Comparison of ENCODE assay signal across 8 cellular contexts in the genomic region with DNA sequence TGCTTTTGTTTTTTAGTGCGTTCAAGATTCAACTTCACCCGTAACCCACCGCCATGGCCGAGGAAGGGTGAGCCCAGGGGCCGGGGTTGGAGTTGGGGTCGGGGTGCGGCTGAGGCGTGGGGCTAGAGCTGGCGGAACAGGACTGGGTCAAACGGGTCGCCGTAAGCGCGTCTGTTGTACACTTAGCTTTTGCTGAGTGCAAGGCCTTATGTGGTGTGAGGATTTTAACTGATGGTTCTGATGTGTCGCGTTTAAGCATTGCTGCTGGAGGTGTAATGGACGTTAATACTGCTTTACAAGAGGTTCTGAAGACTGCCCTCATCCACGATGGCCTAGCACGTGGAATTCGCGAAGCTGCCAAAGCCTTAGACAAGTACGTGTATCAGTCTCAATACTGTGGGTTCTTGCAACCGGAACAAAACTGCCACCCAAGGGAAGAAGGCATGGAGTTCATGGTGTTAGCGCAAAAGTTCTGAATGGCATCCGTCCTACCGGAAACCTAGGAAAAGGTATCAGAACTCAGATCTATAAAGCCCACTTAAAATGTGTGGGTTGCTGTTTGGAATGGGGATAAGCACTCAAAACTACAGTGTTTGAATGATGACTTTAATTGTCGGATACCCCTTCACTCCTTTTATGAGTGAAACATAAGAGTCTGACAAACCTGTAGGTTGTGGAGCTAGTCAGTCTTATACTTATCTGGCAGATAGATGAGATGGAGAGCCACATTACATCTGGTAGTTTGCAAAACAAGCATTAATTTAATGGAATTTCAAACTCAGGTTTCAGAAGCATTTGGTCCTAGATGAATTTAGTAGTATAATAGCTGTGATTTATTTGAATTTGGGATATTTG. TPM values are rescaled to one million over a fixed set of nuclear protein-coding genes. Genes with fewer than 3 reads are reported as not detected.
DNase-seq lines count a peak whose midpoint lies in the region; ATAC-seq and TF ChIP-seq lines count a peak whose summit lies in the region.

No MANE protein-coding gene starts in this region.

- DNase-seq in activated CD4-positive, alpha-beta T cell treated with anti-CD3 and anti-CD28 coated beads for 48 hours, result peak; percentile 38
- no peak for DNase-seq in activated CD4-positive, alpha-beta T cell treated with anti-CD3 and anti-CD28 coated beads, Interleukin-2, amount 50 U/mL, for 4 hours
- DNase-seq in WTC11 (ENCODE audit: low spot score), result no peak
- DNase-seq in fibroblast of mammary gland (ENCODE audit: low read depth), result no peak
- no peak for DNase-seq in prostate gland (ENCODE audit: low spot score)
- no peak for DNase-seq in midbrain (lab: John Stamatoyannopoulos, UW)

- intact Hi-C loops in prostate gland (cut with DNase I), result loop anchor here (10.0 kb wide), 1 partner anchor 1080 kb away; no protein-coding TSS in a partner anchor

- peaks cover 56% of the 10 kb centered on the region for H3K36me3 Mint-ChIP-seq in WTC11

- CTCF ChIA-PET in WTC11 (lab: Charles Lee), result interaction anchor here (1.4 to 3.4 kb wide), 2 partner anchors 16 kb away, joined by 4 to 30 read pairs; a partner anchor contains a TSS

- H3K4me3 Mint-ChIP-seq in WTC11, result peak overlapping the region; percentile 99

- no peak for TF ChIP-seq POLR2A in prostate gland (IDR thresholded peaks at IDR 0.05)

- no peaks in the 10 kb centered on the region for H3K36me3 ChIP-seq in prostate gland

- H3K27me3 Mint-ChIP-seq in WTC11 (ENCODE audit: low read depth), result peaks cover 4% of the 10 kb centered on the region; the same call in 1 of the 2 replicates

- no peaks in the 10 kb centered on the region for H3K27me3 ChIP-seq in prostate gland (replicated peaks; ENCODE audit: insufficient read depth)

- H3K27ac Mint-ChIP-seq in WTC11, result peak overlapping the region; percentile 98

- H3K27ac ChIP-seq in prostate gland, result peak overlapping the region; percentile 64 to 89

- POLR2A ChIA-PET in WTC11 (lab: Charles Lee), result interaction anchor here (0.7 to 1.8 kb wide), 4 partner anchors 9 to 18 kb away, joined by 3 to 17 read pairs (median 6); a partner anchor contains a TSS

- H3K9me3 Mint-ChIP-seq in WTC11, result no peaks in the 10 kb centered on the region

- 1% methylated on average over 27 of the region's 27 CpGs for WGBS in prostate gland

- TF ChIP-seq CTCF in WTC11 (IDR thresholded peaks at IDR 0.05) (no peak), fibroblast of mammary gland (conservative IDR thresholded peaks at IDR 0.05; ENCODE audit: control insufficient read depth, insufficient read depth, low read depth, low read length) (no peak), prostate gland (IDR thresholded peaks at IDR 0.05) (no peak)

- H3K4me1 ChIP-seq in prostate gland (replicated peaks), result peaks cover 13% of the 10 kb centered on the region

- peaks cover 50% of the 10 kb centered on the region for H3K4me1 Mint-ChIP-seq in WTC11

- peak overlapping the region; percentile 83 for H3K4me3 ChIP-seq in fibroblast of mammary gland (ENCODE audit: control insufficient read depth, low read depth, low read length)
- peak overlapping the region; percentile 72 to 77 for H3K4me3 ChIP-seq in prostate gland

- no peaks in the 10 kb centered on the region for H3K9me3 ChIP-seq in prostate gland

- peak; percentile 8 for ATAC-seq in HG03159 (IDR thresholded peaks at IDR 0.05; ENCODE audit: unreplicated experiment)
- ATAC-seq in WTC11, result no peak
- no peak for ATAC-seq in GM18858 (IDR thresholded peaks at IDR 0.05; ENCODE audit: unreplicated experiment)

TF ChIP-seq in WTC11, 78 proteins besides CTCF, POLR2A, EP300 and RAD21 (continues in another document):
- TF ChIP-seq, protein P1, sequence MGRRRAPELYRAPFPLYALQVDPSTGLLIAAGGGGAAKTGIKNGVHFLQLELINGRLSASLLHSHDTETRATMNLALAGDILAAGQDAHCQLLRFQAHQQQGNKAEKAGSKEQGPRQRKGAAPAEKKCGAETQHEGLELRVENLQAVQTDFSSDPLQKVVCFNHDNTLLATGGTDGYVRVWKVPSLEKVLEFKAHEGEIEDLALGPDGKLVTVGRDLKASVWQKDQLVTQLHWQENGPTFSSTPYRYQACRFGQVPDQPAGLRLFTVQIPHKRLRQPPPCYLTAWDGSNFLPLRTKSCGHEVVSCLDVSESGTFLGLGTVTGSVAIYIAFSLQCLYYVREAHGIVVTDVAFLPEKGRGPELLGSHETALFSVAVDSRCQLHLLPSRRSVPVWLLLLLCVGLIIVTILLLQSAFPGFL (CRISPR knock-in tag; IDR thresholded peaks at IDR 0.05; ENCODE audit: borderline replicate concordance), result peak; percentile 2; the same call in 1 of the 2 replicates
- TF ChIP-seq, protein P2, sequence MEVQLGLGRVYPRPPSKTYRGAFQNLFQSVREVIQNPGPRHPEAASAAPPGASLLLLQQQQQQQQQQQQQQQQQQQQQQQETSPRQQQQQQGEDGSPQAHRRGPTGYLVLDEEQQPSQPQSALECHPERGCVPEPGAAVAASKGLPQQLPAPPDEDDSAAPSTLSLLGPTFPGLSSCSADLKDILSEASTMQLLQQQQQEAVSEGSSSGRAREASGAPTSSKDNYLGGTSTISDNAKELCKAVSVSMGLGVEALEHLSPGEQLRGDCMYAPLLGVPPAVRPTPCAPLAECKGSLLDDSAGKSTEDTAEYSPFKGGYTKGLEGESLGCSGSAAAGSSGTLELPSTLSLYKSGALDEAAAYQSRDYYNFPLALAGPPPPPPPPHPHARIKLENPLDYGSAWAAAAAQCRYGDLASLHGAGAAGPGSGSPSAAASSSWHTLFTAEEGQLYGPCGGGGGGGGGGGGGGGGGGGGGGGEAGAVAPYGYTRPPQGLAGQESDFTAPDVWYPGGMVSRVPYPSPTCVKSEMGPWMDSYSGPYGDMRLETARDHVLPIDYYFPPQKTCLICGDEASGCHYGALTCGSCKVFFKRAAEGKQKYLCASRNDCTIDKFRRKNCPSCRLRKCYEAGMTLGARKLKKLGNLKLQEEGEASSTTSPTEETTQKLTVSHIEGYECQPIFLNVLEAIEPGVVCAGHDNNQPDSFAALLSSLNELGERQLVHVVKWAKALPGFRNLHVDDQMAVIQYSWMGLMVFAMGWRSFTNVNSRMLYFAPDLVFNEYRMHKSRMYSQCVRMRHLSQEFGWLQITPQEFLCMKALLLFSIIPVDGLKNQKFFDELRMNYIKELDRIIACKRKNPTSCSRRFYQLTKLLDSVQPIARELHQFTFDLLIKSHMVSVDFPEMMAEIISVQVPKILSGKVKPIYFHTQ (CRISPR knock-in tag; IDR thresholded peaks at IDR 0.05), result peak; percentile 54; the same call in 1 of the 2 replicates
- TF ChIP-seq TEAD1 (CRISPR knock-in tag; IDR thresholded peaks at IDR 0.05) (no peak), OVOL2 (CRISPR knock-in tag; IDR thresholded peaks at IDR 0.05; ENCODE audit: borderline replicate concordance) (no peak), TEAD4 (CRISPR knock-in tag; IDR thresholded peaks at IDR 0.05) (no peak)
- TF ChIP-seq, protein P3, sequence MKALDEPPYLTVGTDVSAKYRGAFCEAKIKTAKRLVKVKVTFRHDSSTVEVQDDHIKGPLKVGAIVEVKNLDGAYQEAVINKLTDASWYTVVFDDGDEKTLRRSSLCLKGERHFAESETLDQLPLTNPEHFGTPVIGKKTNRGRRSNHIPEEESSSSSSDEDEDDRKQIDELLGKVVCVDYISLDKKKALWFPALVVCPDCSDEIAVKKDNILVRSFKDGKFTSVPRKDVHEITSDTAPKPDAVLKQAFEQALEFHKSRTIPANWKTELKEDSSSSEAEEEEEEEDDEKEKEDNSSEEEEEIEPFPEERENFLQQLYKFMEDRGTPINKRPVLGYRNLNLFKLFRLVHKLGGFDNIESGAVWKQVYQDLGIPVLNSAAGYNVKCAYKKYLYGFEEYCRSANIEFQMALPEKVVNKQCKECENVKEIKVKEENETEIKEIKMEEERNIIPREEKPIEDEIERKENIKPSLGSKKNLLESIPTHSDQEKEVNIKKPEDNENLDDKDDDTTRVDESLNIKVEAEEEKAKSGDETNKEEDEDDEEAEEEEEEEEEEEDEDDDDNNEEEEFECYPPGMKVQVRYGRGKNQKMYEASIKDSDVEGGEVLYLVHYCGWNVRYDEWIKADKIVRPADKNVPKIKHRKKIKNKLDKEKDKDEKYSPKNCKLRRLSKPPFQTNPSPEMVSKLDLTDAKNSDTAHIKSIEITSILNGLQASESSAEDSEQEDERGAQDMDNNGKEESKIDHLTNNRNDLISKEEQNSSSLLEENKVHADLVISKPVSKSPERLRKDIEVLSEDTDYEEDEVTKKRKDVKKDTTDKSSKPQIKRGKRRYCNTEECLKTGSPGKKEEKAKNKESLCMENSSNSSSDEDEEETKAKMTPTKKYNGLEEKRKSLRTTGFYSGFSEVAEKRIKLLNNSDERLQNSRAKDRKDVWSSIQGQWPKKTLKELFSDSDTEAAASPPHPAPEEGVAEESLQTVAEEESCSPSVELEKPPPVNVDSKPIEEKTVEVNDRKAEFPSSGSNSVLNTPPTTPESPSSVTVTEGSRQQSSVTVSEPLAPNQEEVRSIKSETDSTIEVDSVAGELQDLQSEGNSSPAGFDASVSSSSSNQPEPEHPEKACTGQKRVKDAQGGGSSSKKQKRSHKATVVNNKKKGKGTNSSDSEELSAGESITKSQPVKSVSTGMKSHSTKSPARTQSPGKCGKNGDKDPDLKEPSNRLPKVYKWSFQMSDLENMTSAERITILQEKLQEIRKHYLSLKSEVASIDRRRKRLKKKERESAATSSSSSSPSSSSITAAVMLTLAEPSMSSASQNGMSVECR (CRISPR knock-in tag; IDR thresholded peaks at IDR 0.05; ENCODE audit: borderline replicate concordance), result no peak
- TF ChIP-seq, protein P4, sequence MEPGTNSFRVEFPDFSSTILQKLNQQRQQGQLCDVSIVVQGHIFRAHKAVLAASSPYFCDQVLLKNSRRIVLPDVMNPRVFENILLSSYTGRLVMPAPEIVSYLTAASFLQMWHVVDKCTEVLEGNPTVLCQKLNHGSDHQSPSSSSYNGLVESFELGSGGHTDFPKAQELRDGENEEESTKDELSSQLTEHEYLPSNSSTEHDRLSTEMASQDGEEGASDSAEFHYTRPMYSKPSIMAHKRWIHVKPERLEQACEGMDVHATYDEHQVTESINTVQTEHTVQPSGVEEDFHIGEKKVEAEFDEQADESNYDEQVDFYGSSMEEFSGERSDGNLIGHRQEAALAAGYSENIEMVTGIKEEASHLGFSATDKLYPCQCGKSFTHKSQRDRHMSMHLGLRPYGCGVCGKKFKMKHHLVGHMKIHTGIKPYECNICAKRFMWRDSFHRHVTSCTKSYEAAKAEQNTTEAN (CRISPR knock-in tag; IDR thresholded peaks at IDR 0.05), result no peak

RNA-seq across cellular contexts. Expression of a gene that starts 0.6 kb away (rescaled TPM):
- total RNA-seq in WTC11 (2021) (1,463 to 1,558 TPM (median 1,516 TPM) in 3 replicates), prostate gland (1,000 to 10,000 TPM in 1 of 2 donors, 100 to 1,000 TPM in 1; 943 to 2,133 TPM)

RNA-seq across cellular contexts. Expression of a gene that starts 16.5 kb away (rescaled TPM):
- total RNA-seq in WTC11 (2021), result 21.3 to 24.3 TPM (median 24.1 TPM) in 3 replicates
- 1 to 10 TPM; 5.4 to 7.7 TPM for total RNA-seq in prostate gland

RNA-seq across cellular contexts. Expression of a gene that starts 57.2 kb away (rescaled TPM):
- total RNA-seq in WTC11 (2021), result 0.16 TPM in 1 of 3 replicates, not detected in the others
- total RNA-seq in prostate gland, result 1 to 10 TPM in 1 of 2 donors, not detected in 1; 1.5 TPM
